ENCODE assay signal across 8 cellular contexts in genomic region chr11:67483498-67483798, GRCh38. TPM values are rescaled to one million over a fixed set of nuclear protein-coding genes. Genes with fewer than 3 reads are reported as not detected.
DNase-seq lines count a peak whose midpoint lies in the region; ATAC-seq and TF ChIP-seq lines count a peak whose summit lies in the region.

No MANE protein-coding gene starts in this region.

- peak overlapping the region; percentile 5 for H3K9ac ChIP-seq in mucosa of stomach (ENCODE audit: low read length)

- intact Hi-C loops in heart right ventricle (cut with DNase I) (loop anchor here in 2 of 10 donors (2.0 to 5.0 kb wide), 2 partner anchors 23 to 81 kb away; partner anchors contain the start of genes PPP1CA (in 1 of the 2) and TBC1D10C (in 1 of the 2)), left ventricle myocardium superior (cut with micrococcal nuclease) (no loop called here), aorta (cut with DNase I) (no loop called here)

- H3K4me3 ChIP-seq in heart right ventricle (peak overlapping the region; percentile 29 to 66 (median 55)), brain microvascular endothelial cell (ENCODE audit: low read depth, low read length) (peak overlapping the region; percentile 53), mucosa of stomach (ENCODE audit: low read length) (no peak overlapping the region), aorta (ENCODE audit: low read length in 2 of 2) (peak overlapping the region in 1 of 2 donors; percentile 2)

- DNase-seq in heart right ventricle (peak in 1 of 2 donors; percentile 6), left ventricle myocardium superior (no peak), brain microvascular endothelial cell (no peak), aorta (no peak), dedifferentiated amniotic fluid mesenchymal stem cell (ENCODE audit: extremely low spot score) (no peak), NCI-H2196 (lab: John Stamatoyannopoulos, UW; ENCODE audit: unreplicated experiment) (no peak)

- no peak for ATAC-seq in heart right ventricle
- no peak for ATAC-seq in left ventricle myocardium superior
- ATAC-seq in aorta (ENCODE audit: low FRiP score): peak; percentile 0
- no peak for ATAC-seq in HG03135 (IDR thresholded peaks at IDR 0.05; ENCODE audit: unreplicated experiment)

- WGBS in heart right ventricle, 2 donors: 56 to 66% methylated on average over 8 of the region's 8 CpGs
- 51 to 54% methylated on average over 8 of the region's 8 CpGs for WGBS in aorta, 2 donors

- H3K27me3 ChIP-seq in heart right ventricle (peaks cover 0 to 6% (median 0%) of the 10 kb centered on the region in 7 donors), brain microvascular endothelial cell (replicated peaks) (no peaks in the 10 kb centered on the region), mucosa of stomach (ENCODE audit: control insufficient read depth, insufficient read depth, low read length) (no peaks in the 10 kb centered on the region), aorta (ENCODE audit: control insufficient read depth in 1 of 2, insufficient read depth in 2 of 2, low read length in 1 of 2) (no peaks in the 10 kb centered on the region)

- H3K27ac ChIP-seq in heart right ventricle: peak overlapping the region in 9 of 10 donors; percentile 77 to 93 (median 86)
- no peak overlapping the region for H3K27ac ChIP-seq in brain microvascular endothelial cell
- H3K27ac ChIP-seq in aorta (ENCODE audit: low read depth in 1 of 2, low read length in 2 of 2): peak overlapping the region in 1 of 2 donors; percentile 14

- H3K4me1 ChIP-seq in heart right ventricle (peaks cover 8 to 48% (median 23%) of the 10 kb centered on the region in 9 donors), mucosa of stomach (ENCODE audit: control insufficient read depth, insufficient read depth, low read length) (peaks cover 23% of the 10 kb centered on the region), aorta (ENCODE audit: control insufficient read depth in 1 of 2, insufficient read depth in 2 of 2, low read length in 2 of 2) (peaks cover 0 to 3% of the 10 kb centered on the region in 2 donors)

- H3K36me3 ChIP-seq in heart right ventricle (peaks cover 0 to 22% (median 0%) of the 10 kb centered on the region in 9 donors), brain microvascular endothelial cell (replicated peaks) (peaks cover 2% of the 10 kb centered on the region), mucosa of stomach (ENCODE audit: control insufficient read depth, insufficient read depth, low read length) (no peaks in the 10 kb centered on the region), aorta (ENCODE audit: control insufficient read depth in 1 of 2, insufficient read depth in 2 of 2, low read length in 1 of 2) (no peaks in the 10 kb centered on the region)

- H3K9me3 ChIP-seq in heart right ventricle: no peaks in the 10 kb centered on the region
- H3K9me3 ChIP-seq in mucosa of stomach (ENCODE audit: control insufficient read depth, low read length): no peaks in the 10 kb centered on the region
- H3K9me3 ChIP-seq in aorta (ENCODE audit: control insufficient read depth, low read length): no peaks in the 10 kb centered on the region

- in situ Hi-C loops in brain microvascular endothelial cell (cut with HindIII; ENCODE audit: low pct_ligation_motif_present, low sequenced_read_pairs): no loop called here

- TF ChIP-seq CTCF in heart right ventricle (IDR thresholded peaks at IDR 0.05) (no peak), brain microvascular endothelial cell (IDR thresholded peaks at IDR 0.05; ENCODE audit: low read depth, low read length, missing control alignments) (no peak)

RNA-seq across cellular contexts. Expression of gene AIP, which starts 0.6 kb away (rescaled TPM):
- total RNA-seq in heart right ventricle (10 to 100 TPM; 37.5 to 63.0 (median 49.8) TPM), left ventricle myocardium superior (51.3 TPM), aorta (10 to 100 TPM; 61.2 to 63.1 TPM)
- polyA plus RNA-seq in heart right ventricle (100 to 1,000 TPM in 1 of 2 donors, 10 to 100 TPM in 1; 74.8 to 104 TPM), aorta (100 to 1,000 TPM; 105 to 141 TPM)

RNA-seq across cellular contexts. Expression of gene TMEM134, which starts 14.4 kb away (rescaled TPM):
- 100 to 1,000 TPM in 1 of 10 donors, 10 to 100 TPM in 9; 69.8 to 104 (median 81.2) TPM for total RNA-seq in heart right ventricle
- 10 to 100 TPM; 78.0 to 94.4 TPM for polyA plus RNA-seq in heart right ventricle
- total RNA-seq in left ventricle myocardium superior: 91.5 TPM
- total RNA-seq in aorta: 10 to 100 TPM; 34.1 to 37.6 TPM
- polyA plus RNA-seq in aorta: 10 to 100 TPM; 20.0 to 63.2 TPM

RNA-seq across cellular contexts. Expression of gene PITPNM1, which starts 21.7 kb away (rescaled TPM):
- total RNA-seq in heart right ventricle (10 to 100 TPM; 21.3 to 68.9 (median 28.8) TPM), left ventricle myocardium superior (45.5 TPM), aorta (10 to 100 TPM; 40.5 to 48.8 TPM)
- polyA plus RNA-seq in heart right ventricle (10 to 100 TPM; 24.9 to 40.1 TPM), aorta (10 to 100 TPM; 11.8 to 22.5 TPM)

RNA-seq across cellular contexts. Expression of gene CDK2AP2, which starts 24.5 kb away (rescaled TPM):
- 10 to 100 TPM; 29.3 to 94.1 (median 53.4) TPM for total RNA-seq in heart right ventricle
- 100 to 1,000 TPM in 1 of 2 donors, 10 to 100 TPM in 1; 80.0 to 602 TPM for polyA plus RNA-seq in heart right ventricle
- total RNA-seq in left ventricle myocardium superior: 55.0 TPM
- total RNA-seq in aorta: 10 to 100 TPM; 40.8 to 65.6 TPM
- polyA plus RNA-seq in aorta: 100 to 1,000 TPM in 1 of 2 donors, 10 to 100 TPM in 1; 87.3 to 105 TPM

RNA-seq across cellular contexts. Expression of gene CABP4, which starts 28.3 kb away (rescaled TPM):
- total RNA-seq in heart right ventricle (1 to 10 TPM in 2 of 10 donors, under 1 TPM in 7, not detected in 1; 0.17 to 1.5 (median 0.70) TPM), left ventricle myocardium superior (0.64 TPM), aorta (1 to 10 TPM; 2.4 TPM)
- polyA plus RNA-seq in heart right ventricle (1 to 10 TPM in 1 of 2 donors, under 1 TPM in 1; 0.39 to 1.5 TPM), aorta (1 to 10 TPM in 1 of 2 donors, under 1 TPM in 1; 0.33 to 3.9 TPM)
